In the genomic region with DNA sequence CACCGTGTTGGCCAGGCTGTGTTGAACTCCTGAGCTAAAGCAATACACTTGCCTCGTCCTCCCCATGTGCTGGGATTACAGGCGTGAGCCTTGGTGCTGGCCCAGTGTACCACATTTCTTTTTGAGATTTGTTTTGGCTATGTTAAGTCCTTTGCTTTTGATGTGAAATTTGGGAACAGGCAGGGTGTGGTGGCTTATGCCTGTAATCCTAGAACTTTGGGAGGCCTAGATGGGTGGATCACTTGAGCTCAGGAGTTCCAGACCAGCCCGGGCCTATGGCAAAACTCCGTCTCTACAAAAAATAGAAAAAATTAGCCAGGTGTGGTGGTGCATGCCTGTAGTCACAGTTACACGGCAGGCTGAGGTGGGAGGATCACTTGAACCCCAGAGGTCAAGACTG, we compare ENCODE assay signal across 16 cellular contexts. TPM values are rescaled to one million over a fixed set of nuclear protein-coding genes. Genes with fewer than 3 reads are reported as not detected.
DNase-seq lines count a peak whose midpoint lies in the region; ATAC-seq and TF ChIP-seq lines count a peak whose summit lies in the region.
"Had no signal": no experiment of that assay in that cellular context is flagged by ENCODE, and none has a peak within 500 bp of the region (broad histone marks: within the 10 kb centered on the region; RNA-seq: fewer than 3 reads in every experiment).

No MANE protein-coding gene starts in this region.

- H2BK15ac ChIP-seq in neuronal stem cell (ENCODE audit: low read length) (no peak overlapping the region), mesendoderm (replicated peaks; ENCODE audit: low read depth) (no peak overlapping the region)

- no peak overlapping the region for H2AK5ac ChIP-seq in neuronal stem cell (ENCODE audit: low read depth, low read length)
- no peak overlapping the region for H2AK5ac ChIP-seq in mesendoderm (ENCODE audit: low read length)

- H3K4me1 ChIP-seq in esophagus muscularis mucosa = no peaks in the 10 kb centered on the region
- no peaks in the 10 kb centered on the region for H3K4me1 ChIP-seq in neuronal stem cell (ENCODE audit: control insufficient read depth in 2 of 2, insufficient read depth in 1 of 2, low read depth in 1 of 2, low read length in 2 of 2)
- no peaks in the 10 kb centered on the region for H3K4me1 ChIP-seq in spleen
- H3K4me1 ChIP-seq in BE2C = peaks cover 5% of the 10 kb centered on the region
- no peaks in the 10 kb centered on the region for H3K4me1 ChIP-seq in mesendoderm (ENCODE audit: control insufficient read depth, low read depth, low read length)
- H3K4me1 ChIP-seq: BLaER1 treated with 17β-estradiol and CSF1 and Interleukin-3, amounts not matched to agents 10 nM and 100 nM; Caco-2 had no signal

- DNase-seq in esophagus muscularis mucosa (ENCODE audit: extremely low spot score) (peak; percentile 80), neuronal stem cell (ENCODE audit: low spot score) (no peak), spleen (peak; percentile 5), BE2C (no peak), mesendoderm (no peak)
- DNase-seq: 8988T; ACHN; Caco-2; Calu3; CD4-positive, alpha-beta T cell; CD8-positive, alpha-beta T cell; DMS79 treated with DMSO at 0.1 percent for 48 hours; GF-D8 had no signal

- H3K4me3 ChIP-seq in esophagus muscularis mucosa (no peak overlapping the region), neuronal stem cell (ENCODE audit: low read length in 2 of 2) (no peak overlapping the region), spleen (no peak overlapping the region), BE2C (ENCODE audit: low read depth, low read length) (no peak overlapping the region), mesendoderm (ENCODE audit: low read length) (no peak overlapping the region)
- H3K4me3 ChIP-seq: BLaER1 treated with 17β-estradiol and CSF1 and Interleukin-3, amounts not matched to agents 10 nM and 100 nM had no signal

- TF ChIP-seq CTCF in esophagus muscularis mucosa (IDR thresholded peaks at IDR 0.05) = no peak
- no peak for TF ChIP-seq CTCF in spleen (IDR thresholded peaks at IDR 0.05 in 8 of 11, conservative IDR thresholded peaks at IDR 0.05 in 3 of 11)
- TF ChIP-seq CTCF in BE2C (IDR thresholded peaks at IDR 0.05; ENCODE audit: low read depth, low read length) = no peak

- intact Hi-C loops in esophagus muscularis mucosa (cut with DNase I) = no loop called here
- intact Hi-C loops in spleen (cut with DNase I; ENCODE audit: low total_unique reads) = no loop called here

- H2BK5ac ChIP-seq in neuronal stem cell (ENCODE audit: low read length) = no peak overlapping the region
- H2BK5ac ChIP-seq in mesendoderm (ENCODE audit: low read length) = no peak overlapping the region

- no peak overlapping the region for H3K56ac ChIP-seq in mesendoderm (ENCODE audit: low read length)

- H4K8ac ChIP-seq in neuronal stem cell (ENCODE audit: low read depth, low read length) (peak overlapping the region; percentile 43), mesendoderm (ENCODE audit: low read depth, low read length) (no peak overlapping the region)

- no peak for TF ChIP-seq EP300 in esophagus muscularis mucosa (IDR thresholded peaks at IDR 0.05)

- ATAC-seq in GM21447 (IDR thresholded peaks at IDR 0.05; ENCODE audit: unreplicated experiment) = no peak
- ATAC-seq: CD8-positive, alpha-beta T cell had no signal

- H3K79me1 ChIP-seq in neuronal stem cell (ENCODE audit: low read depth, low read length) (peaks cover 2% of the 10 kb centered on the region), mesendoderm (ENCODE audit: low read length) (no peaks in the 10 kb centered on the region)

- no peak overlapping the region for H4K5ac ChIP-seq in mesendoderm (ENCODE audit: low read length)

- H3K18ac ChIP-seq in neuronal stem cell (ENCODE audit: low read length) (no peak overlapping the region), mesendoderm (ENCODE audit: low read length) (no peak overlapping the region)

- H3K4me2 ChIP-seq in neuronal stem cell (ENCODE audit: insufficient read depth, low read length, poor library complexity, severe bottlenecking) = no peak overlapping the region
- no peak overlapping the region for H3K4me2 ChIP-seq in mesendoderm (ENCODE audit: low read length)
- H3K4me2 ChIP-seq: BLaER1 treated with 17β-estradiol and CSF1 and Interleukin-3, amounts not matched to agents 10 nM and 100 nM had no signal

- no peaks in the 10 kb centered on the region for H3K9me3 ChIP-seq in esophagus muscularis mucosa
- H3K9me3 ChIP-seq in neuronal stem cell (replicated peaks in 1 of 2; ENCODE audit: control insufficient read depth in 2 of 2, insufficient read depth in 1 of 2, low read depth in 1 of 2, low read length in 2 of 2) = peaks cover 2 to 12% of the 10 kb centered on the region in 2 donors
- H3K9me3 ChIP-seq in spleen = peaks cover 0 to 6% (median 0%) of the 10 kb centered on the region in 8 donors
- no peaks in the 10 kb centered on the region for H3K9me3 ChIP-seq in BE2C
- H3K9me3 ChIP-seq: Caco-2 had no signal

- no peaks in the 10 kb centered on the region for H3K79me2 ChIP-seq in mesendoderm (ENCODE audit: control insufficient read depth, insufficient read depth, low read length)

- H3K4ac ChIP-seq in neuronal stem cell (ENCODE audit: low read length) = no peak overlapping the region
- no peak overlapping the region for H3K4ac ChIP-seq in mesendoderm (ENCODE audit: low read depth, low read length)

- TF ChIP-seq POLR2A in esophagus muscularis mucosa (IDR thresholded peaks at IDR 0.05; ENCODE audit: low read depth) (no peak), spleen (IDR thresholded peaks at IDR 0.05) (no peak)

- no peak overlapping the region for H2AFZ ChIP-seq in neuronal stem cell (ENCODE audit: low read length)

- 80% methylated on average over 6 of the region's 6 CpGs for WGBS in esophagus muscularis mucosa
- no CpG with 5 or more reads among the region's 6 CpGs for WGBS in neuronal stem cell (ENCODE audit: extremely low coverage in 2 of 2, insufficient read length in 2 of 2, insufficient replicate concordance in 1 of 2), 2 donors
- WGBS in spleen, 5 donors = 79 to 97% (median 87%) methylated on average over 6 of the region's 6 CpGs
- WGBS in mesendoderm (ENCODE audit: extremely low coverage, insufficient coverage, low lambda C conversion rate) = no CpG with 5 or more reads among the region's 6 CpGs

- H3K27ac ChIP-seq in esophagus muscularis mucosa (replicated peaks in 1 of 4) = no peak overlapping the region
- H3K27ac ChIP-seq in neuronal stem cell (replicated peaks; ENCODE audit: low read length) = no peak overlapping the region
- no peak overlapping the region for H3K27ac ChIP-seq in spleen
- H3K27ac ChIP-seq in mesendoderm (ENCODE audit: low read depth, low read length) = no peak overlapping the region
- H3K27ac ChIP-seq: BLaER1 treated with 17β-estradiol and CSF1 and Interleukin-3, amounts not matched to agents 10 nM and 100 nM; C4-2B had no signal

- no peak overlapping the region for H3K23ac ChIP-seq in neuronal stem cell (ENCODE audit: low read depth, low read length, poor library complexity)
- H3K23ac ChIP-seq in mesendoderm (ENCODE audit: low read length) = no peak overlapping the region

- H3K36me3 ChIP-seq in esophagus muscularis mucosa (peaks cover 0 to 11% (median 4%) of the 10 kb centered on the region in 4 donors), neuronal stem cell (replicated peaks in 1 of 2; ENCODE audit: control insufficient read depth in 2 of 2, insufficient read depth in 2 of 2, low read length in 2 of 2) (peaks cover 22 to 90% of the 10 kb centered on the region in 2 donors), spleen (peaks cover 0 to 47% (median 0%) of the 10 kb centered on the region in 6 donors), BE2C (peaks cover 26% of the 10 kb centered on the region), mesendoderm (ENCODE audit: control insufficient read depth, insufficient read depth, low read length) (peaks cover 6% of the 10 kb centered on the region)

- no peak overlapping the region for H4K91ac ChIP-seq in neuronal stem cell (ENCODE audit: low read depth, low read length, poor library complexity)

- no peak overlapping the region for H3K14ac ChIP-seq in neuronal stem cell (ENCODE audit: low read length)

- H3K9ac ChIP-seq in neuronal stem cell (ENCODE audit: low read depth, low read length, poor library complexity) (no peak overlapping the region), mesendoderm (ENCODE audit: low read length) (no peak overlapping the region)
- H3K9ac ChIP-seq: BLaER1 treated with 17β-estradiol and CSF1 and Interleukin-3, amounts not matched to agents 10 nM and 100 nM had no signal

- H2BK12ac ChIP-seq in neuronal stem cell (ENCODE audit: low read length) = no peak overlapping the region

- no peak overlapping the region for H2BK120ac ChIP-seq in neuronal stem cell (ENCODE audit: low read depth, low read length)
- H2BK120ac ChIP-seq in mesendoderm (ENCODE audit: low read depth, low read length) = no peak overlapping the region

- no peaks in the 10 kb centered on the region for H3K27me3 ChIP-seq in esophagus muscularis mucosa
- no peaks in the 10 kb centered on the region for H3K27me3 ChIP-seq in neuronal stem cell (ENCODE audit: control insufficient read depth in 3 of 3, insufficient read depth in 3 of 3, low read depth in 1 of 3, low read length in 3 of 3)
- no peaks in the 10 kb centered on the region for H3K27me3 ChIP-seq in spleen (replicated peaks in 1 of 7)
- no peaks in the 10 kb centered on the region for H3K27me3 ChIP-seq in BE2C
- no peaks in the 10 kb centered on the region for H3K27me3 ChIP-seq in mesendoderm (ENCODE audit: insufficient read depth, low read length, poor library complexity)
- H3K27me3 ChIP-seq: BLaER1 treated with 17β-estradiol and CSF1 and Interleukin-3, amounts not matched to agents 10 nM and 100 nM had no signal

RNA-seq across cellular contexts. Expression of gene GINS1, which starts 40.2 kb away (rescaled TPM):
- under 1 TPM; 0.33 to 0.63 (median 0.47) TPM for total RNA-seq in esophagus muscularis mucosa
- 30.1 TPM for polyA plus RNA-seq in neuronal stem cell (2013, experiment 1 of 2)
- 30.6 TPM for polyA plus RNA-seq in neuronal stem cell (2013, experiment 2 of 2)
- total RNA-seq in spleen = 1 to 10 TPM; 1.4 to 3.9 (median 2.8) TPM
- 1 to 10 TPM in 2 of 3 donors, under 1 TPM in 1; 0.85 to 2.9 (median 2.4) TPM for polyA plus RNA-seq in spleen
- 3.8 TPM for polyA plus RNA-seq in BE2C (2012; ENCODE audit: insufficient read depth, insufficient read length, low read depth)
- 35.4 TPM for polyA plus RNA-seq in mesendoderm (2013, experiment 1 of 2)
- 35.9 TPM for polyA plus RNA-seq in mesendoderm (2013, experiment 2 of 2)

RNA-seq across cellular contexts. Expression of gene ABHD12, which starts 57.0 kb away (rescaled TPM):
- total RNA-seq in esophagus muscularis mucosa (10 to 100 TPM; 27.0 to 41.6 (median 35.4) TPM), spleen (10 to 100 TPM; 21.5 to 36.9 (median 26.7) TPM)
- polyA plus RNA-seq in neuronal stem cell (2013, experiment 1 of 2) = 24.8 TPM
- 27.3 TPM for polyA plus RNA-seq in neuronal stem cell (2013, experiment 2 of 2)
- 10 to 100 TPM; 16.1 to 20.0 (median 19.4) TPM for polyA plus RNA-seq in spleen
- 93.2 TPM for polyA plus RNA-seq in BE2C (2012; ENCODE audit: insufficient read depth, insufficient read length, low read depth)
- polyA plus RNA-seq in mesendoderm (2013, experiment 1 of 2) = 26.3 TPM
- 28.3 TPM for polyA plus RNA-seq in mesendoderm (2013, experiment 2 of 2)

Comparison
In these comparisons a context has a peak if more than half of its experiments do, and no peak if none do; other contexts are left out.
1. DNase-seq: peak in esophagus muscularis mucosa (single experiment) and spleen (single experiment); none in neuronal stem cell (single experiment), BE2C (single experiment) and mesendoderm (single experiment).